ENCODE assay signal across 1 cellular context in the genomic region with DNA sequence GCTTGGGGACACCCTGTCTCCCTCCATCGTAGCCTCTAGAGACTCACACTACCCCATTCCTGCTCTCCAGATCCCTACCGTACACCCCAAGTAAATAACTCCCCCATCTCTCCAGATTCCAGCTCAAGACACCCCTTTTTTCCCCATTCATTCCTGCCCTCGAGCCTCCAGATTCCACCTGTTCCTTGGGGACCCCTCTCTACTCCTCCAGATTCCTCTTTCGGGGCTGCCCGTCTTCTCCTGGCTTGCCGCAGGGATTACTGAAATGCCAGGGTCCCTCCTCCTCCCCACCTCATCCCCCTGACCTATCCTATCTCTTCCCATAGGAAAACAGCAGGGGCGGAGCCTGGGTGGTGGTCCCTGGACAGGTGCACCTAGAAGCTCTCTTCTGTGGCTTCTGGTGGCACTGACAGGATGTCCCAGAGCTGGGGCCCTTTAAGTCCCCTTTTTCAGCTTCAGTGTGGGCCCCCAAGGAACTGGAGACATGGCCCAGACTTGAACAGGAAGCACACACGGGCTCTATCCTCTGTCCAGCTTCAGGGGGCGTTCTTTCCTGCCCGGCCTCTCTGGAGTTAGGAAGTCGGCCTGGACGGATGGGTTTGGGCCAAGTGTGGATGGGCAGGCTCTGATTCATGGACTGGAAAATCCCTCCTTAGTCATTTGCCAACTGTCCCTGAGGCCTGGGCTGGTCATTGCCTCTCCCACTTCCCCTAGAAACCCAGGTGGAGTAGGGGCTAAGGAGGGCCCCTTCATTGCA.
TF ChIP-seq lines count a peak whose summit lies in the region.

No MANE protein-coding gene starts in this region.

TF ChIP-seq in endothelial cell of umbilical vein, 7 proteins besides CTCF, POLR2A, EP300 and RAD21 (continued from another document):
- TF ChIP-seq POLR2AphosphoS5 (IDR thresholded peaks at IDR 0.05; ENCODE audit: insufficient read depth, low read depth, low read length) = peak; percentile 38
- peak; percentile 60 for TF ChIP-seq FOS (IDR thresholded peaks at IDR 0.05; ENCODE audit: borderline replicate concordance, insufficient read depth, low read length)
- no peak for TF ChIP-seq EZH2 (IDR thresholded peaks at IDR 0.05; ENCODE audit: borderline replicate concordance, low read depth, low read length, severe bottlenecking)
- no peak for TF ChIP-seq JUN (IDR thresholded peaks at IDR 0.05; ENCODE audit: borderline replicate concordance, insufficient read depth, insufficient read length, low read depth)
- TF ChIP-seq MYC (IDR thresholded peaks at IDR 0.05; ENCODE audit: low read depth, low read length) = no peak
- TF ChIP-seq, protein P1, sequence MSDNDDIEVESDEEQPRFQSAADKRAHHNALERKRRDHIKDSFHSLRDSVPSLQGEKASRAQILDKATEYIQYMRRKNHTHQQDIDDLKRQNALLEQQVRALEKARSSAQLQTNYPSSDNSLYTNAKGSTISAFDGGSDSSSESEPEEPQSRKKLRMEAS (IDR thresholded peaks at IDR 0.05; ENCODE audit: insufficient read depth, insufficient read length) = no peak
